Comparison of ENCODE assay signal across 13 cellular contexts in the genomic region with DNA sequence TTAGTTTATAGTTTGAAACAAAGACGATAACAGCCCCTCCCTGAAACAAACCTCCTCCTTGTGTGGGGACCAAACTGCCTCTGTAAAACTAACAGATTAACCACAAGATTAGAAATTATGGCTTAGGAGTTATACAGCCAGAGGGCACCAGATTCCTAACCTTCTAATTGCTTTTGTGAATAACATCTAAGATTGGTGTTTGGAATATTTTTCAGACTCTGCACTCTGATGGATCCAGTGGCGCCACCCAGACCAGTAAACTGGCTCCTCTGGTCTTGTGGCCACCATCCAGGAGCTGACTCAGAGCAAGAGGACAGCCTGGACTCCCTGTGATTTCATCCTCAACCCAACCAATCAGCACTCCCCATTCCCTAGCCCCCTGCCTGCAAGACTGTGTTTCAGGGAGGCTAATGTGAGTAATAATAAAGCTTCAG. TPM values are rescaled to one million over a fixed set of nuclear protein-coding genes. Genes with fewer than 3 reads are reported as not detected.
A peak's percentile ranks its signal among the peaks of the same experiment; 100 is the strongest.
DNase-seq lines count a peak whose midpoint lies in the region; ATAC-seq and TF ChIP-seq lines count a peak whose summit lies in the region.
"Had no signal": no experiment of that assay in that cellular context is flagged by ENCODE, and none has a peak within 500 bp of the region (broad histone marks: within the 10 kb centered on the region; RNA-seq: fewer than 3 reads in every experiment).

No MANE protein-coding gene starts in this region.

- H3K4me1 ChIP-seq in PC-3 (ENCODE audit: insufficient read depth, low read length), result peaks cover 45% of the 10 kb centered on the region
- H3K4me1 ChIP-seq in colonic mucosa, result peaks cover 4% of the 10 kb centered on the region
- no peaks in the 10 kb centered on the region for H3K4me1 ChIP-seq in mucosa of descending colon (ENCODE audit: low read depth)

- no TSS peak for BruUV-seq in Calu3 (replicated peaks; lab: Mats Ljungman, UMichigan)
- no TSS peak for BruUV-seq in PC-3 (replicated peaks; lab: Mats Ljungman, UMichigan)

- H3K4me1 Mint-ChIP-seq in Calu3 (ENCODE audit: low read depth, unreplicated experiment), result peaks cover 79% of the 10 kb centered on the region

- H3K9ac ChIP-seq in PC-3 (ENCODE audit: low read length) (peak overlapping the region; percentile 37), colonic mucosa (ENCODE audit: low read depth in 2 of 2, low read length in 2 of 2) (no peak overlapping the region)

- H3K27me3 Mint-ChIP-seq in Calu3 (ENCODE audit: unreplicated experiment), result no peaks in the 10 kb centered on the region
- H3K27me3 Mint-ChIP-seq: CD4-positive, alpha-beta memory T cell had no signal

- H3K27me3 ChIP-seq in PC-3 (ENCODE audit: low read length) (no peaks in the 10 kb centered on the region), colonic mucosa (no peaks in the 10 kb centered on the region)

- peak; percentile 19; the same call in 1 of the 2 replicates for ATAC-seq in PC-3
- peak; percentile 46 for ATAC-seq in mucosa of descending colon

- H3K36me3 ChIP-seq in PC-3 (ENCODE audit: low read depth, low read length) (no peaks in the 10 kb centered on the region), colonic mucosa (no peaks in the 10 kb centered on the region), mucosa of descending colon (ENCODE audit: low read depth) (no peaks in the 10 kb centered on the region)

- H3K79me2 ChIP-seq in PC-3 (ENCODE audit: low read length), result no peaks in the 10 kb centered on the region

- peak overlapping the region; percentile 53 for H3K27ac Mint-ChIP-seq in Calu3 (ENCODE audit: unreplicated experiment)

- H3K9me3 ChIP-seq in PC-3 (ENCODE audit: low read length), result peaks cover 5% of the 10 kb centered on the region; the same call in 1 of the 2 replicates
- no peaks in the 10 kb centered on the region for H3K9me3 ChIP-seq in colonic mucosa
- H3K9me3 ChIP-seq in mucosa of descending colon, result peaks cover 3% of the 10 kb centered on the region

- intact Hi-C loops in Calu3 (cut with micrococcal nuclease; ENCODE audit: unreplicated experiment), result loop anchor here (5.0 kb wide), 2 partner anchors 123 to 348 kb away; no protein-coding TSS in a partner anchor
- intact Hi-C loops in PC-3 (cut with micrococcal nuclease), result no loop called here
- intact Hi-C loops in colonic mucosa (cut with DNase I), result no loop called here
- intact Hi-C loops in mucosa of descending colon (cut with DNase I, micrococcal nuclease), result no loop called here

- peaks cover 8% of the 10 kb centered on the region for H3K36me3 Mint-ChIP-seq in Calu3 (ENCODE audit: insufficient read depth, unreplicated experiment)
- H3K36me3 Mint-ChIP-seq: CD4-positive, alpha-beta memory T cell had no signal

- H3K4me3 ChIP-seq in PC-3 (ENCODE audit: low read length) (no peak overlapping the region), colonic mucosa (no peak overlapping the region), mucosa of descending colon (no peak overlapping the region)

- H3K4me2 ChIP-seq in PC-3 (ENCODE audit: low read length), result peak overlapping the region; percentile 21; the same call in 1 of the 2 replicates

- no peak overlapping the region for H3K4me3 Mint-ChIP-seq in Calu3 (ENCODE audit: low read depth, unreplicated experiment)

- TF ChIP-seq CTCF in Calu3 (IDR thresholded peaks at IDR 0.05; ENCODE audit: unreplicated experiment), result no peak
- peak; percentile 21; the same call in 1 of the 2 replicates for TF ChIP-seq CTCF in PC-3 (conservative IDR thresholded peaks at IDR 0.05; ENCODE audit: low read depth, low read length)
- no peak for TF ChIP-seq CTCF in colonic mucosa (IDR thresholded peaks at IDR 0.05)
- no peak for TF ChIP-seq CTCF in mucosa of descending colon (IDR thresholded peaks at IDR 0.05)

- H4K20me1 ChIP-seq in PC-3 (ENCODE audit: low read length), result no peaks in the 10 kb centered on the region

- H2AFZ ChIP-seq in PC-3 (ENCODE audit: low read length), result no peak overlapping the region

- H3K27ac ChIP-seq in PC-3 (ENCODE audit: low read length) (peak overlapping the region; percentile 77), colonic mucosa (no peak overlapping the region)

- POLR2A ChIA-PET in PC-3 (lab: Charles Lee; ENCODE audit: unreplicated experiment), result no interaction called here

- peaks cover 6% of the 10 kb centered on the region for H3K9me3 Mint-ChIP-seq in Calu3 (ENCODE audit: low read depth, unreplicated experiment)

- peaks cover 10% of the 10 kb centered on the region for H3F3A ChIP-seq in PC-3 (ENCODE audit: low read length, unreplicated experiment)

- H3K9me2 ChIP-seq in PC-3 (replicated peaks; ENCODE audit: low read length), result no peaks in the 10 kb centered on the region

- CTCF ChIA-PET in Calu3 (lab: Charles Lee) (interaction anchor here (1.2 kb wide), 1 partner anchor 13 kb away, joined by 4 read pairs; no protein-coding TSS in a partner anchor), PC-3 (lab: Charles Lee) (no interaction called here)

- DNase-seq in Calu3 (peak; percentile 70), PC-3 (peak; percentile 73), colonic mucosa (peak; percentile 29), mucosa of descending colon (peak in 1 of 3 donors; percentile 12), RPMI8226 (no peak), NCI-H1417 treated with DMSO at 0.1 percent for 48 hours (lab: John Stamatoyannopoulos, UW) (no peak), NCI-H510A treated with DMSO at 0.1 percent for 48 hours (lab: John Stamatoyannopoulos, UW) (no peak), NCI-H1694 treated with DMSO at 0.1 percent for 48 hours (lab: John Stamatoyannopoulos, UW) (no peak)
- DNase-seq: cortex of kidney; kidney; NCI-H187 treated with DMSO at 0.1 percent for 48 hours; stimulated activated CD4-positive, alpha-beta T cell treated with anti-CD3 and anti-CD28 coated beads, Interleukin-12 subunit alpha, Interleukin-12 subunit beta, amount 100 ng/mL, for 4 hours had no signal

RNA-seq across cellular contexts. Expression of a gene that starts 58.3 kb away (rescaled TPM):
- not detected in 2 replicates for total RNA-seq in Calu3 (2022)
- not detected in 2 replicates for total RNA-seq in PC-3 (2014; rRNA removed)
- total RNA-seq in colonic mucosa, result 1 to 10 TPM in 1 of 2 donors, not detected in 1; 1.1 TPM
- total RNA-seq in mucosa of descending colon, result under 1 TPM in 2 of 3 donors, not detected in 1; 0.16 to 0.46 TPM
- total RNA-seq: CD4-positive, alpha-beta memory T cell had no signal

Comparison
In these comparisons a context has a peak if more than half of its experiments do, and no peak if none do; other contexts are left out.
1. DNase-seq: peak in Calu3 (single experiment), PC-3 (single experiment) and colonic mucosa (single experiment); none in RPMI8226 (single experiment), NCI-H1417 treated with DMSO at 0.1 percent for 48 hours (single experiment), NCI-H510A treated with DMSO at 0.1 percent for 48 hours (single experiment) and NCI-H1694 treated with DMSO at 0.1 percent for 48 hours (single experiment).